In the genomic region with DNA sequence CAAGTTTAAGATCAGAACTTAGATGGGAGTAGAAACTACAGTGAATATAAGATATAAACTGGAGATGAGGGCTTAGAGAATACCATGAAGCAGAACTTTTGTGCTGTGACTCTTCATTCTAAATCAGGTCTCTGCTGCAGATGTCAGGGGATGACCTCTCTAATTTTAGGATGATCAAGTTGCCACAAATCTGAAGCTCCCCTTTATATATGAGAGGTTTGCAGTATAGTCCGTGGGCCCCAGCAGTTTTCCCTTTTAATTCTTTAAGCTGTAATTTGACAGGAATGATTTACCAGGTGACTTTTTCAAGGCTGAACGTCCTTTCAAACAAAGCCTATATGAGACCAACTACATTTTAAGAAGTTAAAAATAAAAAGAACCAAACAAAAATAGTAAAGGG, we compare ENCODE assay signal across 18 cellular contexts. TPM values are rescaled to one million over a fixed set of nuclear protein-coding genes. Genes with fewer than 3 reads are reported as not detected.
A peak's percentile ranks its signal among the peaks of the same experiment; 100 is the strongest.
DNase-seq lines count a peak whose midpoint lies in the region; ATAC-seq and TF ChIP-seq lines count a peak whose summit lies in the region.
"Had no signal": no experiment of that assay in that cellular context is flagged by ENCODE, and none has a peak within 500 bp of the region (broad histone marks: within the 10 kb centered on the region; RNA-seq: fewer than 3 reads in every experiment).

No MANE protein-coding gene starts in this region.

- H3K9me3 ChIP-seq in cardiac muscle cell (ENCODE audit: low read depth): no peaks in the 10 kb centered on the region
- H3K9me3 ChIP-seq in esophagus squamous epithelium: no peaks in the 10 kb centered on the region
- H3K9me3 ChIP-seq in parathyroid adenoma (ENCODE audit: control insufficient read depth, low read length): no peaks in the 10 kb centered on the region

- H3K4me1 ChIP-seq in cardiac muscle cell (ENCODE audit: low read depth) (peaks cover 36% of the 10 kb centered on the region), esophagus squamous epithelium (peaks cover 0 to 59% (median 33%) of the 10 kb centered on the region in 3 donors), parathyroid adenoma (no peaks in the 10 kb centered on the region)
- H3K4me1 ChIP-seq: BLaER1 treated with 17β-estradiol and CSF1 and Interleukin-3, amounts not matched to agents 10 nM and 100 nM had no signal

- H3K27me3 Mint-ChIP-seq in activated T-helper 1 cell treated with anti-CD3 and anti-CD28 coated beads, Interleukin-12 subunit alpha, Interleukin-12 subunit beta, Interleukin-2, Interleukin-4 antibody, amounts not matched to agents 30 ng/mL and 10 ng/mL and 1 ng/mL, durations not matched to agents 14 hours and 24 hours and 36 hours (ENCODE audit: insufficient read depth): peaks cover 37% of the 10 kb centered on the region

- no peak for ATAC-seq in Right ventricle myocardium inferior
- ATAC-seq in GM21367 (IDR thresholded peaks at IDR 0.05; ENCODE audit: unreplicated experiment): no peak
- ATAC-seq: stimulated activated memory B cell treated with anti-CD40 and anti-IgM and Interleukin-4, amounts not matched to agents 10 μg/mL and 1 μg/mL and 100 μg/mL, for 72 hours had no signal

- no peaks in the 10 kb centered on the region for H3K9me3 Mint-ChIP-seq in activated T-helper 1 cell treated with anti-CD3 and anti-CD28 coated beads, Interleukin-12 subunit alpha, Interleukin-12 subunit beta, Interleukin-2, Interleukin-4 antibody, amounts not matched to agents 30 ng/mL and 10 ng/mL and 1 ng/mL, durations not matched to agents 14 hours and 24 hours and 36 hours
- H3K9me3 Mint-ChIP-seq: activated naive CD4-positive, alpha-beta T cell treated with anti-CD3 and anti-CD28 coated beads for 36 hours had no signal

- H3K27ac ChIP-seq in cardiac muscle cell: peak overlapping the region; percentile 68
- H3K27ac ChIP-seq in esophagus squamous epithelium: peak overlapping the region in 3 of 4 donors; percentile 19 to 38 (median 35)
- no peak overlapping the region for H3K27ac ChIP-seq in parathyroid adenoma
- H3K27ac ChIP-seq: BLaER1 treated with 17β-estradiol and CSF1 and Interleukin-3, amounts not matched to agents 10 nM and 100 nM; VCaP had no signal

- TF ChIP-seq CTCF in cardiac muscle cell (IDR thresholded peaks at IDR 0.05; ENCODE audit: low read depth, low read length) (no peak), esophagus squamous epithelium (IDR thresholded peaks at IDR 0.05) (no peak), parathyroid adenoma (IDR thresholded peaks at IDR 0.05) (no peak), lower leg skin (IDR thresholded peaks at IDR 0.05) (no peak)

- no peaks in the 10 kb centered on the region for H3K4me1 Mint-ChIP-seq in activated T-helper 1 cell treated with anti-CD3 and anti-CD28 coated beads, Interleukin-12 subunit alpha, Interleukin-12 subunit beta, Interleukin-2, Interleukin-4 antibody, amounts not matched to agents 30 ng/mL and 10 ng/mL and 1 ng/mL, durations not matched to agents 14 hours and 24 hours and 36 hours (ENCODE audit: low read depth)
- H3K4me1 Mint-ChIP-seq: stimulated activated memory B cell treated with anti-CD40 and anti-IgM and Interleukin-4, amounts not matched to agents 10 μg/mL and 1 μg/mL and 100 μg/mL, for 72 hours had no signal

- intact Hi-C loops in Right ventricle myocardium inferior (cut with DNase I) (no loop called here), esophagus squamous epithelium (cut with DNase I) (no loop called here), lower leg skin (cut with DNase I; ENCODE audit: low total_unique reads) (no loop called here)
- intact Hi-C loops in activated T-helper 1 cell treated with anti-CD3 and anti-CD28 coated beads, Interleukin-12 subunit alpha, Interleukin-12 subunit beta, Interleukin-2, Interleukin-4 antibody, amounts not matched to agents 30 ng/mL and 10 ng/mL and 1 ng/mL, durations not matched to agents 14 hours and 24 hours and 36 hours (cut with micrococcal nuclease): no loop called here

- TF ChIP-seq POLR2A in esophagus squamous epithelium (IDR thresholded peaks at IDR 0.05): no peak
- no peak for TF ChIP-seq POLR2A in lower leg skin (IDR thresholded peaks at IDR 0.05)

- 21 to 40% methylated on average over 2 of the region's 2 CpGs for WGBS in esophagus squamous epithelium, 2 donors
- WGBS in lower leg skin, 2 donors: 60 to 67% methylated on average over 2 of the region's 2 CpGs

- peak overlapping the region; percentile 12 for H2AFZ ChIP-seq in parathyroid adenoma

- H3K4me2 ChIP-seq in parathyroid adenoma (ENCODE audit: low read length): no peak overlapping the region
- H3K4me2 ChIP-seq: BLaER1 treated with 17β-estradiol and CSF1 and Interleukin-3, amounts not matched to agents 10 nM and 100 nM had no signal

- H3K4me3 ChIP-seq in cardiac muscle cell (no peak overlapping the region), esophagus squamous epithelium (no peak overlapping the region), parathyroid adenoma (ENCODE audit: low read depth, low read length) (no peak overlapping the region), lower leg skin (ENCODE audit: low read depth, poor library complexity, severe bottlenecking) (no peak overlapping the region)
- H3K4me3 ChIP-seq: BLaER1 treated with 17β-estradiol and CSF1 and Interleukin-3, amounts not matched to agents 10 nM and 100 nM had no signal

- H3K36me3 Mint-ChIP-seq in activated T-helper 1 cell treated with anti-CD3 and anti-CD28 coated beads, Interleukin-12 subunit alpha, Interleukin-12 subunit beta, Interleukin-2, Interleukin-4 antibody, amounts not matched to agents 30 ng/mL and 10 ng/mL and 1 ng/mL, durations not matched to agents 14 hours and 24 hours and 36 hours (ENCODE audit: low read depth): no peaks in the 10 kb centered on the region
- H3K36me3 Mint-ChIP-seq: stimulated activated memory B cell treated with anti-CD40 and anti-IgM and Interleukin-4, amounts not matched to agents 10 μg/mL and 1 μg/mL and 100 μg/mL, for 72 hours had no signal

- H3K36me3 ChIP-seq in cardiac muscle cell: no peaks in the 10 kb centered on the region
- no peaks in the 10 kb centered on the region for H3K36me3 ChIP-seq in esophagus squamous epithelium
- no peaks in the 10 kb centered on the region for H3K36me3 ChIP-seq in parathyroid adenoma (ENCODE audit: control insufficient read depth, insufficient read depth, low read length)
- H3K36me3 ChIP-seq: BLaER1 treated with 17β-estradiol and CSF1 and Interleukin-3, amounts not matched to agents 10 nM and 100 nM had no signal

- H3K9ac ChIP-seq in parathyroid adenoma: no peak overlapping the region
- H3K9ac ChIP-seq: BLaER1 treated with 17β-estradiol and CSF1 and Interleukin-3, amounts not matched to agents 10 nM and 100 nM had no signal

- H3K79me2 ChIP-seq in parathyroid adenoma: no peaks in the 10 kb centered on the region

- no peak overlapping the region for H3K27ac Mint-ChIP-seq in activated T-helper 1 cell treated with anti-CD3 and anti-CD28 coated beads, Interleukin-12 subunit alpha, Interleukin-12 subunit beta, Interleukin-2, Interleukin-4 antibody, amounts not matched to agents 30 ng/mL and 10 ng/mL and 1 ng/mL, durations not matched to agents 14 hours and 24 hours and 36 hours
- H3K27ac Mint-ChIP-seq: activated naive CD4-positive, alpha-beta T cell treated with anti-CD3 and anti-CD28 coated beads for 36 hours; stimulated activated memory B cell treated with anti-CD40 and anti-IgM and Interleukin-4, amounts not matched to agents 10 μg/mL and 1 μg/mL and 100 μg/mL, for 72 hours had no signal

- no peak overlapping the region for H3K4me3 Mint-ChIP-seq in activated T-helper 1 cell treated with anti-CD3 and anti-CD28 coated beads, Interleukin-12 subunit alpha, Interleukin-12 subunit beta, Interleukin-2, Interleukin-4 antibody, amounts not matched to agents 30 ng/mL and 10 ng/mL and 1 ng/mL, durations not matched to agents 14 hours and 24 hours and 36 hours
- H3K4me3 Mint-ChIP-seq: activated naive CD4-positive, alpha-beta T cell treated with anti-CD3 and anti-CD28 coated beads for 36 hours; stimulated activated memory B cell treated with anti-CD40 and anti-IgM and Interleukin-4, amounts not matched to agents 10 μg/mL and 1 μg/mL and 100 μg/mL, for 72 hours had no signal

- H3K27me3 ChIP-seq in cardiac muscle cell (no peaks in the 10 kb centered on the region), esophagus squamous epithelium (peaks cover 0 to 6% (median 0%) of the 10 kb centered on the region in 4 donors), parathyroid adenoma (ENCODE audit: control insufficient read depth, insufficient read depth, low read length) (no peaks in the 10 kb centered on the region)
- H3K27me3 ChIP-seq: BLaER1 treated with 17β-estradiol and CSF1 and Interleukin-3, amounts not matched to agents 10 nM and 100 nM had no signal

- no peak for DNase-seq in cardiac muscle cell (ENCODE audit: low read depth in 1 of 2, low spot score in 1 of 2)
- no peak for DNase-seq in Right ventricle myocardium inferior (ENCODE audit: missing footprints)
- no peak for DNase-seq in esophagus squamous epithelium (lab: John Stamatoyannopoulos, UW)
- no peak for DNase-seq in lower leg skin (ENCODE audit: low spot score in 2 of 2)
- no peak for DNase-seq in HPDE6-E6E7 (ENCODE audit: extremely low spot score)
- no peak for DNase-seq in activated T-helper 1 cell treated with anti-CD3 and anti-CD28 coated beads, Interleukin-12 subunit alpha, Interleukin-12 subunit beta, Interleukin-2, Interleukin-4 antibody, amounts not matched to agents 30 ng/mL and 10 ng/mL and 1 ng/mL, durations not matched to agents 14 hours and 24 hours and 36 hours (ENCODE audit: low spot score)
- DNase-seq: activated naive CD4-positive, alpha-beta T cell treated with anti-CD3 and anti-CD28 coated beads for 36 hours; aorta; DMS 273 treated with DMSO at 0.1 percent for 48 hours; foreskin melanocyte; NCI-H1417; NCI-H748 treated with DMSO at 0.1 percent for 48 hours; stimulated activated CD4-positive, alpha-beta T cell treated with anti-CD3 and anti-CD28 coated beads, Interleukin-15, amount 100 ng/mL, for 24 hours had no signal

RNA-seq across cellular contexts. Expression of a gene that starts 4.9 kb away (rescaled TPM):
- total RNA-seq in cardiac muscle cell (82.1 and 84.5 TPM in 2 replicates), Right ventricle myocardium inferior (19.7 TPM), esophagus squamous epithelium (10 to 100 TPM; 13.3 to 29.1 (median 23.2) TPM), lower leg skin (10 to 100 TPM in 2 of 4 donors, 1 to 10 TPM in 2; 4.4 to 11.6 (median 10.1) TPM)
- polyA plus RNA-seq in cardiac muscle cell: 93.7 and 108 TPM in 2 replicates
- 1.4 and 2.0 TPM in 2 replicates for total RNA-seq in activated T-helper 1 cell treated with anti-CD3 and anti-CD28 coated beads, Interleukin-12 subunit alpha, Interleukin-12 subunit beta, Interleukin-2, Interleukin-4 antibody, amounts not matched to agents 30 ng/mL and 10 ng/mL and 1 ng/mL, durations not matched to agents 14 hours and 24 hours and 36 hours
